In genomic region chr21:25708467-25709065, GRCh38 we compare ENCODE assay signal across 1 cellular context.
TF ChIP-seq lines count a peak whose summit lies in the region.

No MANE protein-coding gene starts in this region.

TF ChIP-seq in GM12878, 131 proteins besides CTCF, POLR2A, EP300 and RAD21 (continued from another document):
- peak; percentile 82 for TF ChIP-seq SMC3 (IDR thresholded peaks at IDR 0.05; ENCODE audit: borderline replicate concordance, low read length)
